In the genomic region with DNA sequence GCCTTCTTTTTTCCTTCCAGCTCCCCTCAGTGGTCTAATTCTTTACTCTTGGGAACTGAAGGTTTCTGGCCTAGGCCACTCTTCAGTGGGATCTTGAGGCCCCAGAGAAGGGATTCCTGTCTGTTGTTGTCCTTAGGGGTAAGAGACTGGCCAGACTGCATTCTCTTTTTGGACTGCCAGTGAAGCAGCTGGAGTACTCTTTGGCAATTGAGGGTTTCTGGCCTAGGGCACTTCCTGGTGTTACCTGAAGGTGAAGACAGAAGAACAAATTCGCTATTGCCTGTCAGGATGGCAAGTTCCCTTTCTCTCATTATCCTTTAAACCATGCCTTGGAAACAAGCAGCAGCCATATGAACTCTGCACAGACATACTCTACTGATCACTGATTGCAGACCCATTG, we compare ENCODE assay signal across 1 cellular context.
TF ChIP-seq lines count a peak whose summit lies in the region.

No MANE protein-coding gene starts in this region.

TF ChIP-seq in GM23338, 12 proteins besides CTCF, POLR2A, EP300 and RAD21 (continued from another document):
- TF ChIP-seq, protein P1, sequence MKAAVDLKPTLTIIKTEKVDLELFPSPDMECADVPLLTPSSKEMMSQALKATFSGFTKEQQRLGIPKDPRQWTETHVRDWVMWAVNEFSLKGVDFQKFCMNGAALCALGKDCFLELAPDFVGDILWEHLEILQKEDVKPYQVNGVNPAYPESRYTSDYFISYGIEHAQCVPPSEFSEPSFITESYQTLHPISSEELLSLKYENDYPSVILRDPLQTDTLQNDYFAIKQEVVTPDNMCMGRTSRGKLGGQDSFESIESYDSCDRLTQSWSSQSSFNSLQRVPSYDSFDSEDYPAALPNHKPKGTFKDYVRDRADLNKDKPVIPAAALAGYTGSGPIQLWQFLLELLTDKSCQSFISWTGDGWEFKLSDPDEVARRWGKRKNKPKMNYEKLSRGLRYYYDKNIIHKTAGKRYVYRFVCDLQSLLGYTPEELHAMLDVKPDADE (IDR thresholded peaks at IDR 0.05) = no peak
